Comparison of ENCODE assay signal across 8 cellular contexts in genomic region chr12:92362785-92363184, GRCh38.
DNase-seq lines count a peak whose midpoint lies in the region; ATAC-seq and TF ChIP-seq lines count a peak whose summit lies in the region.

No MANE protein-coding gene starts in this region.

- H3K27ac Mint-ChIP-seq in activated B cell treated with CpG ODN at 0.5 μM for 24 hours, result peak overlapping the region; percentile 98
- no peak overlapping the region for H3K27ac Mint-ChIP-seq in WTC11

- H3K9me3 Mint-ChIP-seq in activated B cell treated with CpG ODN at 0.5 μM for 24 hours (peaks cover 2% of the 10 kb centered on the region), WTC11 (no peaks in the 10 kb centered on the region)

- POLR2A ChIA-PET in activated B cell treated with CpG ODN at 0.5 μM for 24 hours (lab: Charles Lee), result interaction anchor here (0.8 to 7.4 kb wide), 37 partner anchors 10 to 230 kb away, joined by 3 to 344 read pairs (median 8); partner anchors contain the start of gene BTG1
- POLR2A ChIA-PET in WTC11 (lab: Charles Lee), result interaction anchor here (1.5 kb wide), 1 partner anchor 217 kb away, joined by 4 read pairs; the partner anchor contains the start of gene BTG1

- no peak for TF ChIP-seq CTCF in activated B cell treated with CpG ODN at 0.5 μM for 24 hours (IDR thresholded peaks at IDR 0.05)
- no peak for TF ChIP-seq CTCF in WTC11 (IDR thresholded peaks at IDR 0.05)

- H3K27me3 Mint-ChIP-seq in activated B cell treated with CpG ODN at 0.5 μM for 24 hours (no peaks in the 10 kb centered on the region), WTC11 (ENCODE audit: low read depth) (no peaks in the 10 kb centered on the region)

- intact Hi-C loops in activated B cell treated with CpG ODN at 0.5 μM for 24 hours (cut with micrococcal nuclease), result loop anchor here (1.0 to 5.0 kb wide), 13 partner anchors 41 to 1210 kb away; partner anchors contain the start of genes BTG1 and SOCS2

- ATAC-seq in HG02870 (IDR thresholded peaks at IDR 0.05; ENCODE audit: unreplicated experiment), result peak; percentile 19
- ATAC-seq in activated B cell treated with CpG ODN at 0.5 μM for 24 hours (ENCODE audit: low read depth), result peak; percentile 43
- ATAC-seq in WTC11, result no peak

- CTCF ChIA-PET in activated B cell treated with CpG ODN at 0.5 μM for 24 hours (lab: Charles Lee), result interaction anchor here (0.9 to 4.0 kb wide), 10 partner anchors 39 to 551 kb away, joined by 3 to 31 read pairs (median 11); partner anchors contain the start of gene BTG1
- CTCF ChIA-PET in WTC11 (lab: Charles Lee), result no interaction called here

- DNase-seq in NCI-H146 (lab: John Stamatoyannopoulos, UW) (peak; percentile 40), NCI-H146 treated with DMSO at 0.1 percent for 48 hours (lab: John Stamatoyannopoulos, UW; ENCODE audit: unreplicated experiment) (no peak), activated B cell treated with CpG ODN at 0.5 μM for 24 hours (no peak), WTC11 (ENCODE audit: low spot score) (no peak), CD1c-positive myeloid dendritic cell (ENCODE audit: extremely low spot score) (no peak), 8988T (no peak)
- peak; percentile 28 for DNase-seq in stimulated activated CD8-positive, alpha-beta memory T cell treated with anti-CD3 and anti-CD28 coated beads, Interleukin-4, amount 100 ng/mL, for 48 hours

- peaks cover under 1% of the 10 kb centered on the region for H3K36me3 Mint-ChIP-seq in activated B cell treated with CpG ODN at 0.5 μM for 24 hours (ENCODE audit: low read depth)
- no peaks in the 10 kb centered on the region for H3K36me3 Mint-ChIP-seq in WTC11

- H3K4me1 Mint-ChIP-seq in activated B cell treated with CpG ODN at 0.5 μM for 24 hours, result peaks cover 78% of the 10 kb centered on the region
- peaks cover 26% of the 10 kb centered on the region for H3K4me1 Mint-ChIP-seq in WTC11

- H3K4me3 Mint-ChIP-seq in activated B cell treated with CpG ODN at 0.5 μM for 24 hours, result peak overlapping the region; percentile 88
- no peak overlapping the region for H3K4me3 Mint-ChIP-seq in WTC11

TF ChIP-seq in WTC11, 78 proteins besides CTCF, POLR2A, EP300 and RAD21:
- no peak for TF ChIP-seq ZBTB43 (CRISPR knock-in tag; IDR thresholded peaks at IDR 0.05)
- no peak for TF ChIP-seq JAZF1 (CRISPR knock-in tag; IDR thresholded peaks at IDR 0.05)
- TF ChIP-seq ZBTB21 (CRISPR knock-in tag; IDR thresholded peaks at IDR 0.05; ENCODE audit: borderline replicate concordance), result no peak
- TF ChIP-seq ZNF423 (CRISPR knock-in tag; IDR thresholded peaks at IDR 0.05), result no peak
- no peak for TF ChIP-seq PRDM15 (CRISPR knock-in tag; IDR thresholded peaks at IDR 0.05)
- TF ChIP-seq RORB (CRISPR knock-in tag; IDR thresholded peaks at IDR 0.05), result no peak
- TF ChIP-seq ZNF121 (CRISPR knock-in tag; IDR thresholded peaks at IDR 0.05), result no peak
- no peak for TF ChIP-seq PREB (CRISPR knock-in tag; IDR thresholded peaks at IDR 0.05; ENCODE audit: borderline replicate concordance)
- no peak for TF ChIP-seq NFE2L1 (CRISPR knock-in tag; IDR thresholded peaks at IDR 0.05)
- TF ChIP-seq MLX (CRISPR knock-in tag; IDR thresholded peaks at IDR 0.05), result no peak
- TF ChIP-seq KAT7 (CRISPR knock-in tag; IDR thresholded peaks at IDR 0.05; ENCODE audit: borderline replicate concordance), result no peak
- TF ChIP-seq CREM (CRISPR knock-in tag; IDR thresholded peaks at IDR 0.05), result no peak
- TF ChIP-seq ATF2 (CRISPR knock-in tag; IDR thresholded peaks at IDR 0.05; ENCODE audit: borderline replicate concordance, low read depth), result no peak
- TF ChIP-seq EMX1 (CRISPR knock-in tag; IDR thresholded peaks at IDR 0.05), result no peak
- TF ChIP-seq FOXK1 (CRISPR knock-in tag; IDR thresholded peaks at IDR 0.05), result no peak
- TF ChIP-seq ETV6 (CRISPR knock-in tag; IDR thresholded peaks at IDR 0.05), result no peak
- no peak for TF ChIP-seq ATF3 (CRISPR knock-in tag; conservative IDR thresholded peaks at IDR 0.05)
- no peak for TF ChIP-seq JUN (CRISPR knock-in tag; IDR thresholded peaks at IDR 0.05)
- TF ChIP-seq ZNF138 (CRISPR knock-in tag; conservative IDR thresholded peaks at IDR 0.05), result no peak
- no peak for TF ChIP-seq CBFB (CRISPR knock-in tag; IDR thresholded peaks at IDR 0.05; ENCODE audit: low read depth)

Comparison
In these comparisons a context has a peak if more than half of its experiments do, and no peak if none do; other contexts are left out.
1. DNase-seq: peak in NCI-H146 (single experiment) and stimulated activated CD8-positive, alpha-beta memory T cell treated with anti-CD3 and anti-CD28 coated beads, Interleukin-4, amount 100 ng/mL, for 48 hours (single experiment); none in NCI-H146 treated with DMSO at 0.1 percent for 48 hours (single experiment), activated B cell treated with CpG ODN at 0.5 μM for 24 hours (single experiment), WTC11 (single experiment), CD1c-positive myeloid dendritic cell (single experiment) and 8988T (single experiment).